In the genomic region with DNA sequence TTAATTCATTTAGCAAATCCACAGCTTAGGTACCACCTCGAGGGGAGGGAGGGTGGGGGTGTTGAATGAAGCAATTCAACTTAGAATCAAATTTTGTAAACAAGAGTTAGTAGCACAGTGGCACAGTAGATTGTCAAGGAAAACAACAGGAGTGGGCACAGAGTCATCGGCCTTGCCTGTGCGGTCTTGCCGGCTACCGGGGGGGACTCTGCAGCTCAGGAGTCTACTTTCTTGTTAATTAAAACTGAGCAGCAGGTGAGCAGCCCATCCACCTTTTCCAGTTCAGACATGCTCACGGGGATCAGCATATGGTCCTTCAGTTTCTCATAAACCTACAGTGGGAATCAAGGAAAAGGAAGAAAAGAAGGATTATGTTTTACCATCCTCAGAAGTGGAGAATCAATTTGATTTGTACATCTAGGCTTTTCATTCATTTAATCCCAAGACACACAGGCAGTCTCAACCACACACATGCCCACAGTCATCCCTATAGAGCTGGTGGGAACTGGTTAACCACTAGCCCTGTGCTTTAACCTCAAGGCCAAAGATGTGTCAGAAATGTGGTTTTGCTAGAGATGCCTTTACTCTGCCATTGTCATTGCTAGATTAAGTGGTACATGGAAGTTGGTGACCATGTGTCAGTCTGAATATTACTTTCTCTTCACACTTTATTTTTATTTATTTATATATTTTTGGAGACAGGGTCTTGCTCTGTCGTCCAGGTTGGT, we compare ENCODE assay signal across 1 cellular context.
TF ChIP-seq lines count a peak whose summit lies in the region.

No MANE protein-coding gene starts in this region.

TF ChIP-seq in IMR-90, 13 proteins besides CTCF, POLR2A, EP300 and RAD21 (continued from another document):
- TF ChIP-seq MAFK (IDR thresholded peaks at IDR 0.05; ENCODE audit: low read depth, low read length) = no peak
